1 cellular context compared by ENCODE assay signal in genomic region chr6:43803055-43803782, GRCh38.
TF ChIP-seq lines count a peak whose summit lies in the region.

No MANE protein-coding gene starts in this region.

TF ChIP-seq in HepG2, 621 proteins besides CTCF, POLR2A, EP300 and RAD21 (continued from another document and continues in another):
- no peak for TF ChIP-seq ZBTB40 (IDR thresholded peaks at IDR 0.05)
- TF ChIP-seq ZBTB40 (CRISPR knock-in tag; IDR thresholded peaks at IDR 0.05), result no peak
- TF ChIP-seq ZNF354B (CRISPR knock-in tag; IDR thresholded peaks at IDR 0.05), result no peak
- TF ChIP-seq ATF1 (CRISPR knock-in tag; IDR thresholded peaks at IDR 0.05), result no peak
- no peak for TF ChIP-seq ZBTB25 (CRISPR knock-in tag; IDR thresholded peaks at IDR 0.05)
- TF ChIP-seq SP2 (CRISPR knock-in tag; IDR thresholded peaks at IDR 0.05), result no peak
- TF ChIP-seq ARNT (IDR thresholded peaks at IDR 0.05), result no peak
- no peak for TF ChIP-seq ATF5 (CRISPR knock-in tag; IDR thresholded peaks at IDR 0.05; ENCODE audit: low read depth)
- no peak for TF ChIP-seq ZFP36L1 (CRISPR knock-in tag; IDR thresholded peaks at IDR 0.05)
- TF ChIP-seq ATF2 (CRISPR knock-in tag; IDR thresholded peaks at IDR 0.05), result no peak
- TF ChIP-seq UBTF (CRISPR knock-in tag; IDR thresholded peaks at IDR 0.05), result no peak
- TF ChIP-seq SP5 (CRISPR knock-in tag; IDR thresholded peaks at IDR 0.05; ENCODE audit: borderline replicate concordance, low read depth), result no peak
- peak; percentile 96 for TF ChIP-seq CEBPG (CRISPR knock-in tag; IDR thresholded peaks at IDR 0.05)
- TF ChIP-seq PRMT3 (CRISPR knock-in tag; IDR thresholded peaks at IDR 0.05; ENCODE audit: borderline replicate concordance, low read depth), result no peak
- TF ChIP-seq RFX3 (CRISPR knock-in tag; IDR thresholded peaks at IDR 0.05), result 0 out of 2 replicates have a peak, but pooled peaks have one; percentile 1
- no peak for TF ChIP-seq MAFF (IDR thresholded peaks at IDR 0.05; ENCODE audit: low read depth, low read length)
- TF ChIP-seq JDP2 (CRISPR knock-in tag; IDR thresholded peaks at IDR 0.05; ENCODE audit: borderline replicate concordance), result no peak
- TF ChIP-seq CREBL2 (CRISPR knock-in tag; IDR thresholded peaks at IDR 0.05; ENCODE audit: borderline replicate concordance), result no peak
- TF ChIP-seq ZNF33A (CRISPR knock-in tag; IDR thresholded peaks at IDR 0.05; ENCODE audit: borderline replicate concordance), result no peak
- no peak for TF ChIP-seq ZNF670 (CRISPR knock-in tag; IDR thresholded peaks at IDR 0.05; ENCODE audit: borderline replicate concordance)
- TF ChIP-seq ZFP82 (CRISPR knock-in tag; IDR thresholded peaks at IDR 0.05; ENCODE audit: borderline replicate concordance), result no peak
- TF ChIP-seq SOX13 (IDR thresholded peaks at IDR 0.05), result no peak
- TF ChIP-seq SOX13 (CRISPR knock-in tag; conservative IDR thresholded peaks at IDR 0.05 in 1 of 2, IDR thresholded peaks at IDR 0.05 in 1 of 2), result peak in 1 of 2 experiments; percentile 41; a peak in 1 of 4 replicates
- TF ChIP-seq ATRX (CRISPR knock-in tag; IDR thresholded peaks at IDR 0.05; ENCODE audit: borderline replicate concordance), result no peak
- TF ChIP-seq ZNF460 (CRISPR knock-in tag; IDR thresholded peaks at IDR 0.05; ENCODE audit: borderline replicate concordance), result no peak
- TF ChIP-seq ZNF232 (CRISPR knock-in tag; IDR thresholded peaks at IDR 0.05; ENCODE audit: borderline replicate concordance), result no peak
- no peak for TF ChIP-seq PRPF4 (IDR thresholded peaks at IDR 0.05; ENCODE audit: low read depth, low read length, poor library complexity, severe bottlenecking)
- TF ChIP-seq ZNF24 (IDR thresholded peaks at IDR 0.05), result peak; percentile 92
- peak; percentile 73; the same call in 1 of the 2 replicates for TF ChIP-seq KDM1A (CRISPR knock-in tag; IDR thresholded peaks at IDR 0.05)
- TF ChIP-seq SOX5 (CRISPR knock-in tag; IDR thresholded peaks at IDR 0.05; ENCODE audit: borderline replicate concordance), result peak; percentile 26; the same call in 1 of the 2 replicates
- TF ChIP-seq MAFK (conservative IDR thresholded peaks at IDR 0.05 in 1 of 2, IDR thresholded peaks at IDR 0.05 in 1 of 2; ENCODE audit: low read length in 2 of 2), result no peak
- TF ChIP-seq GFI1 (CRISPR knock-in tag; IDR thresholded peaks at IDR 0.05; ENCODE audit: borderline replicate concordance), result no peak
- TF ChIP-seq POGZ (CRISPR knock-in tag; IDR thresholded peaks at IDR 0.05), result 0 out of 2 replicates have a peak, but pooled peaks have one; percentile 19
- no peak for TF ChIP-seq HMGA1 (CRISPR knock-in tag; conservative IDR thresholded peaks at IDR 0.05)
- TF ChIP-seq PAF1 (CRISPR knock-in tag; IDR thresholded peaks at IDR 0.05), result no peak
- TF ChIP-seq SRY (CRISPR knock-in tag; IDR thresholded peaks at IDR 0.05), result no peak
- no peak for TF ChIP-seq DNMT3B (CRISPR knock-in tag; conservative IDR thresholded peaks at IDR 0.05)
- no peak for TF ChIP-seq PCBP1 (IDR thresholded peaks at IDR 0.05; ENCODE audit: borderline replicate concordance, low read depth, low read length)
- TF ChIP-seq ZNF18 (CRISPR knock-in tag; IDR thresholded peaks at IDR 0.05; ENCODE audit: insufficient replicate concordance), result no peak
- TF ChIP-seq GATAD1 (CRISPR knock-in tag; IDR thresholded peaks at IDR 0.05), result no peak
- no peak for TF ChIP-seq ZFP36 (IDR thresholded peaks at IDR 0.05; ENCODE audit: borderline replicate concordance, low read depth, low read length, partially characterized antibody)
- no peak for TF ChIP-seq SP140L (CRISPR knock-in tag; IDR thresholded peaks at IDR 0.05; ENCODE audit: borderline replicate concordance)
- TF ChIP-seq THAP9 (CRISPR knock-in tag; IDR thresholded peaks at IDR 0.05; ENCODE audit: borderline replicate concordance), result no peak
- TF ChIP-seq ZNF280B (CRISPR knock-in tag; IDR thresholded peaks at IDR 0.05; ENCODE audit: borderline replicate concordance), result no peak
